In the genomic region with DNA sequence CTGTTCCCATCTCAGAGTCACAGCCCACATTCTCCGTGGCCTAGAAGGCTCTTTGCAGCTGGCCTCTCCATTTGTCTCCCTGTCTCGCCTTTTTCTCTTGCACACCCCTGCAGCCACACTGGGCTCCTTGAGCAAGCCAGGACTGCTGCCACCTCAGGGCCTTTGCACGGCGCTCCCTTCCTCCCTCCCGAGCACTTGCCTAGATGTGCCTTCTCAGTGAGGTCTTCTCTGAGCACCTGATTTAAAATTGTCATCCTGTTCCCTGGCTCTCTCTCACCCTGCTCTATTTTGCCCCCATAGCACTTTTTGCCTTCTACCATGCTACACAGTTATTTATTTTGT, we compare ENCODE assay signal across 17 cellular contexts.
DNase-seq lines count a peak whose midpoint lies in the region; ATAC-seq and TF ChIP-seq lines count a peak whose summit lies in the region.
"Had no signal": no experiment of that assay in that cellular context is flagged by ENCODE, and none has a peak within 500 bp of the region (broad histone marks: within the 10 kb centered on the region; RNA-seq: fewer than 3 reads in every experiment).

No MANE protein-coding gene starts in this region.

- H3K9me3 Mint-ChIP-seq in stimulated activated memory B cell treated with anti-CD40 and anti-IgM and Interleukin-4, amounts not matched to agents 10 μg/mL and 1 μg/mL and 100 μg/mL, for 72 hours, result no peaks in the 10 kb centered on the region
- H3K9me3 Mint-ChIP-seq: CD8-positive, alpha-beta T cell; H9; IgD-negative memory B cell had no signal

- H3K4me1 ChIP-seq in BLaER1 treated with 17β-estradiol and CSF1 and Interleukin-3, amounts not matched to agents 10 nM and 100 nM, result peaks cover 0 to 25% (median 14%) of the 10 kb centered on the region in 10 experiments; a peak in 12 of 20 replicates
- peaks cover 75% of the 10 kb centered on the region for H3K4me1 ChIP-seq in OCI-LY3 (ENCODE audit: low read length)
- H3K4me1 ChIP-seq: A549 had no signal

- H2AFZ ChIP-seq in OCI-LY3 (ENCODE audit: low read depth, low read length), result no peak overlapping the region

- H3K9me3 ChIP-seq in BLaER1 treated with 17β-estradiol and CSF1 and Interleukin-3, amounts not matched to agents 10 nM and 100 nM (replicated peaks in 1 of 11), result no peaks in the 10 kb centered on the region
- H3K9me3 ChIP-seq in OCI-LY3 (ENCODE audit: insufficient read depth, low read length), result no peaks in the 10 kb centered on the region
- H3K9me3 ChIP-seq: A549 had no signal

- H3K27ac ChIP-seq in BLaER1 treated with 17β-estradiol and CSF1 and Interleukin-3, amounts not matched to agents 10 nM and 100 nM, result peak overlapping the region in 4 of 11 experiments; percentile 6 to 62 (median 48); a peak in 5 of 22 replicates
- H3K27ac ChIP-seq in OCI-LY3 (ENCODE audit: low read length), result peak overlapping the region; percentile 94
- H3K27ac ChIP-seq: A549 had no signal

- H3K27me3 ChIP-seq in BLaER1 treated with 17β-estradiol and CSF1 and Interleukin-3, amounts not matched to agents 10 nM and 100 nM, result no peaks in the 10 kb centered on the region
- no peaks in the 10 kb centered on the region for H3K27me3 ChIP-seq in OCI-LY3 (ENCODE audit: low read depth, low read length)

- TF ChIP-seq CTCF in OCI-LY3 (IDR thresholded peaks at IDR 0.05; ENCODE audit: low read depth, low read length), result no peak

- no peaks in the 10 kb centered on the region for H4K20me1 ChIP-seq in BLaER1 treated with 17β-estradiol and CSF1 and Interleukin-3, amounts not matched to agents 10 nM and 100 nM
- no peaks in the 10 kb centered on the region for H4K20me1 ChIP-seq in OCI-LY3 (ENCODE audit: insufficient read depth, low read length)

- H3K36me3 Mint-ChIP-seq in stimulated activated memory B cell treated with anti-CD40 and anti-IgM and Interleukin-4, amounts not matched to agents 10 μg/mL and 1 μg/mL and 100 μg/mL, for 72 hours, result no peaks in the 10 kb centered on the region
- H3K36me3 Mint-ChIP-seq: CD8-positive, alpha-beta T cell had no signal

- H3K36me3 ChIP-seq in BLaER1 treated with 17β-estradiol and CSF1 and Interleukin-3, amounts not matched to agents 10 nM and 100 nM, result no peaks in the 10 kb centered on the region
- no peaks in the 10 kb centered on the region for H3K36me3 ChIP-seq in OCI-LY3 (replicated peaks; ENCODE audit: low read depth, low read length)

- no peaks in the 10 kb centered on the region for H3K27me3 Mint-ChIP-seq in stimulated activated memory B cell treated with anti-CD40 and anti-IgM and Interleukin-4, amounts not matched to agents 10 μg/mL and 1 μg/mL and 100 μg/mL, for 72 hours

- peak overlapping the region in 6 of 11 experiments; percentile 9 to 82 (median 74); a peak in 10 of 22 replicates for H3K4me2 ChIP-seq in BLaER1 treated with 17β-estradiol and CSF1 and Interleukin-3, amounts not matched to agents 10 nM and 100 nM
- peak overlapping the region; percentile 90 for H3K4me2 ChIP-seq in OCI-LY3 (ENCODE audit: low read length)
- H3K4me2 ChIP-seq: A549 had no signal

- H3K4me3 Mint-ChIP-seq in stimulated activated memory B cell treated with anti-CD40 and anti-IgM and Interleukin-4, amounts not matched to agents 10 μg/mL and 1 μg/mL and 100 μg/mL, for 72 hours, result no peak overlapping the region
- H3K4me3 Mint-ChIP-seq: CD8-positive, alpha-beta T cell; H9; IgD-negative memory B cell had no signal

- peak overlapping the region in 1 of 11 experiments; percentile 31; a peak in 1 of 22 replicates for H3K9ac ChIP-seq in BLaER1 treated with 17β-estradiol and CSF1 and Interleukin-3, amounts not matched to agents 10 nM and 100 nM
- peak overlapping the region; percentile 81 for H3K9ac ChIP-seq in OCI-LY3 (ENCODE audit: low read length)

- DNase-seq in myocyte (ENCODE audit: low read depth), result peak; percentile 50
- DNase-seq in A172 (ENCODE audit: low spot score), result no peak
- no peak for DNase-seq in central memory CD4-positive, alpha-beta T cell
- DNase-seq: Calu3; CD8-positive, alpha-beta T cell; DND-41; EL; H9 had no signal

- H3K79me2 ChIP-seq in OCI-LY3 (ENCODE audit: low read length), result peaks cover 16% of the 10 kb centered on the region

- ATAC-seq in stimulated activated memory B cell treated with anti-CD40 and anti-IgM and Interleukin-4, amounts not matched to agents 10 μg/mL and 1 μg/mL and 100 μg/mL, for 72 hours, result no peak
- ATAC-seq in HG02678 (IDR thresholded peaks at IDR 0.05; ENCODE audit: unreplicated experiment), result no peak
- ATAC-seq in HG03196 (IDR thresholded peaks at IDR 0.05; ENCODE audit: unreplicated experiment), result no peak
- ATAC-seq: A549; CD8-positive, alpha-beta T cell; HepG2 had no signal

- H3K4me3 ChIP-seq in BLaER1 treated with 17β-estradiol and CSF1 and Interleukin-3, amounts not matched to agents 10 nM and 100 nM, result no peak overlapping the region
- peak overlapping the region; percentile 78; the same call in 1 of the 2 replicates for H3K4me3 ChIP-seq in OCI-LY3 (ENCODE audit: low read length)
- H3K4me3 ChIP-seq: A549, GM12878 had no signal

- peaks cover 28% of the 10 kb centered on the region for H3K4me1 Mint-ChIP-seq in stimulated activated memory B cell treated with anti-CD40 and anti-IgM and Interleukin-4, amounts not matched to agents 10 μg/mL and 1 μg/mL and 100 μg/mL, for 72 hours

- peak overlapping the region; percentile 66 for H3K27ac Mint-ChIP-seq in stimulated activated memory B cell treated with anti-CD40 and anti-IgM and Interleukin-4, amounts not matched to agents 10 μg/mL and 1 μg/mL and 100 μg/mL, for 72 hours
- H3K27ac Mint-ChIP-seq: CD8-positive, alpha-beta T cell; IgD-negative memory B cell had no signal
